Comparison of ENCODE assay signal across 33 cellular contexts in genomic region chr10:68696018-68696417, GRCh38.
"Had no signal": no experiment of that assay in that cellular context is flagged by ENCODE, and none has a peak within 500 bp of the region (broad histone marks: within the 10 kb centered on the region; RNA-seq: fewer than 3 reads in every experiment).

No MANE protein-coding gene starts in this region.

- H3K27me3 ChIP-seq: cardiac muscle cell, MG63, SJCRH30 had no signal

- H3K4me3 ChIP-seq: cardiac muscle cell, MG63, SJCRH30, SK-N-MC had no signal

- H3K36me3 ChIP-seq: MG63, SJCRH30 had no signal

- H3K9me3 ChIP-seq: MG63, SJCRH30 had no signal

- H3K27ac ChIP-seq: cardiac muscle cell, SK-N-MC, WERI-Rb-1 had no signal

- DNase-seq: activated CD4-positive, alpha-beta memory T cell treated with anti-CD3 and anti-CD28 coated beads, Interleukin-2, amount 10 ng/mL, durations not matched to agents 7 days and 5 days; activated CD4-positive, alpha-beta T cell treated with anti-CD3 and anti-CD28 coated beads for 1 hour; activated CD4-positive, alpha-beta T cell treated with anti-CD3 and anti-CD28 coated beads for 48 hours; activated CD4-positive, CD25-positive, alpha-beta regulatory T cell; activated CD8-positive, alpha-beta memory T cell treated with anti-CD3 and anti-CD28 coated beads for 24 hours; activated CD8-positive, alpha-beta memory T cell treated with anti-CD3 and anti-CD28 coated beads, Interleukin-2, amount 10 ng/mL, durations not matched to agents 7 days and 5 days; activated CD8-positive, alpha-beta memory T cell treated with anti-CD3 and anti-CD28 coated beads, Interleukin-2, amount 50 U/mL, for 48 hours; activated effector memory CD4-positive, alpha-beta T cell treated with anti-CD3 and anti-CD28 coated beads, Interleukin-2, amount 50 U/mL, for 16 hours; activated naive CD4-positive, alpha-beta T cell; activated naive CD4-positive, alpha-beta T cell treated with anti-CD3 and anti-CD28 coated beads, Interleukin-2, amount 50 U/mL, for 16 hours; activated naive CD8-positive, alpha-beta T cell treated with anti-CD3 and anti-CD28 coated beads for 36 hours; activated T-cell treated with anti-CD3 and anti-CD28 coated beads, Interleukin-2, amount 50 U/mL, for 48 hours; amniotic stem cell; aorta; Kasumi-1; MG63; NCI-H1048; NCI-H1105 treated with DMSO at 0.1 percent for 48 hours; NCI-H1436; NCI-H1694; NCI-H1930; NCI-H2081 treated with DMSO at 0.1 percent for 48 hours; NCI-H226; NCI-H446 treated with DMSO at 0.1 percent for 48 hours; NCI-H524; NCI-H69; SHP77; SJCRH30; T1000; WERI-Rb-1 had no signal

- ATAC-seq: activated CD8-positive, alpha-beta memory T cell treated with anti-CD3 and anti-CD28 coated beads, Interleukin-2, amount 10 ng/mL, durations not matched to agents 7 days and 5 days; Panc1 had no signal
